Comparison of ENCODE assay signal across 1 cellular context in the genomic region with DNA sequence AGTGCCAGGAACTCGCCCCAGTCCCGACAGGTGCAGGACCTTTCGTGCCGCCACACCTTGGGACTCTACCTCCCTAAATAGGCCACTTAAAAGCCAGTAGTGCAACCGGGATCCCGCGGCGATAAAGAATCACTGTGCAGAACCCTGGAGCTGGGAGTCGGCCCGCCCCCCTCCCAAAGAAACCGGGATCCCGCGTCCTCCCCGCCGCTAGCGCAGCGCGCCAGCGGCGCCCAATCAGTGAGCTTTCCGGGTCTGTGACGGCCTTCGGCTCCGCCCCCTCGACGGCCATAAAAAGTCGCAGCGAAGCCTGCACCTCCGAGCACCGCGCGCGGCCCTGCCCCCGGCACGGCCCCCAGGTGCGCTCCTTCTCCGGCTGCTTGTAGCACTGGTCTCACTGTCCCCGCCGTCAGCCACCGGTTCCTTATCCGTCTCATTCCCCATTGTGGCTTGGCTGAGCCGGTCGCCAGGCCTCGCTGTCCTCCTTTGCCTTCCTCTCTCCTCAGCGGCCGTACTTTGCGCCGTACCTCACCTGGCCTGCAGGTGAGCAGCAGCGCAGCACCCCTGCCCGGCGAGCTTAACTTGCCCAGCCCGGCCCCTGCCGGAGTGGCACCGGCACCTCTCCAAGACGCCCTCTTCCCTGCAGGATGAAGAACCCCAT.
TF ChIP-seq lines count a peak whose summit lies in the region.

A gene (plus strand): TSS at position 318 of the 658 bp plus-strand sequence. CDS start 327 bp downstream, at position 645.

TF ChIP-seq in IMR-90, 13 proteins besides CTCF, POLR2A, EP300 and RAD21 (continued from another document):
- no peak for TF ChIP-seq MAZ (IDR thresholded peaks at IDR 0.05; ENCODE audit: borderline replicate concordance, low read depth, low read length)
